1 cellular context compared by ENCODE assay signal in the genomic region with DNA sequence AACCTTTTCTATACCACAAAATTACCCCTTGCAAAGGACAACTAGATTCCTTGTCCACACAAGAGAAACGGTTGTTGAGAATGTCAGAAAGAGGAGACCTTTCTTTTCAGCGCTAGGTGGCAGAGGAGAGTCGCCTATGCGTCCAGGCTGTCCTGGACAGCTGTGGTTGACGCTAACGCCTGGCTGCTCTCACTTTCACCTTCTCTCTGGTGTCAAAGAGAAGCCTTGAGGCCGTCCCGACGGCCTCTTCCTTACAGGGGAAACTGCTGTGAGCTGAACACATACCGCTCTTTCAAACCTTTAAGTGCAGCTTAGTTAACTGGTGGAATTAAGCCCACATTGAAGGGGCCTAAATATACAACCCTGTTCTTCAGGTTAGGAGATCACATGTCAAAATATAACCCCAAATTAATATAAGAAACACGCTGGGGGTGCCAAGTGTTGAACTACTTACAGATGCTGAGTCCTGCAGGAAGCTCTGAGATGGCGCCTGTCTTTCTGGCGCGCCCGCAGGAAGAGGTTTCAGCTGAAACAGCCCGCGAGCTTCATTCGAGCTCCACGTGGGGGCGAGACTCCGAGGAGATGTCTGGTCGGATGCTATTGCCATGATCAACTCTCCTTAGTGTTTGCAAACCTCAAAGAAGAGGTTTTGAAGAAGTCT.
TF ChIP-seq lines count a peak whose summit lies in the region.

No MANE protein-coding gene starts in this region.

TF ChIP-seq in K562, 482 proteins besides CTCF, POLR2A, EP300 and RAD21 (continued from another document):
- TF ChIP-seq MEIS2 (IDR thresholded peaks at IDR 0.05; ENCODE audit: partially characterized antibody) (no peak), DPF2 (IDR thresholded peaks at IDR 0.05) (no peak), STAG1 (CRISPR knock-in tag; IDR thresholded peaks at IDR 0.05; ENCODE audit: borderline replicate concordance) (peak; percentile 39; the same call in 1 of the 2 replicates), ZNF253 (CRISPR knock-in tag; conservative IDR thresholded peaks at IDR 0.05) (no peak), YY1 (IDR thresholded peaks at IDR 0.05; ENCODE audit: borderline replicate concordance in 1 of 3, control insufficient read depth in 1 of 3, extremely low read depth in 1 of 3, insufficient read depth in 3 of 3, insufficient read length in 1 of 3, insufficient replicate concordance in 2 of 3, low read depth in 1 of 3, low read length in 2 of 3) (peak in 1 of 3 experiments; percentile 53), PTTG1 (tag; IDR thresholded peaks at IDR 0.05; ENCODE audit: low read depth) (no peak), SMC3 (conservative IDR thresholded peaks at IDR 0.05; ENCODE audit: insufficient read depth, low read depth, low read length) (peak; percentile 73)
- TF ChIP-seq, protein P1, sequence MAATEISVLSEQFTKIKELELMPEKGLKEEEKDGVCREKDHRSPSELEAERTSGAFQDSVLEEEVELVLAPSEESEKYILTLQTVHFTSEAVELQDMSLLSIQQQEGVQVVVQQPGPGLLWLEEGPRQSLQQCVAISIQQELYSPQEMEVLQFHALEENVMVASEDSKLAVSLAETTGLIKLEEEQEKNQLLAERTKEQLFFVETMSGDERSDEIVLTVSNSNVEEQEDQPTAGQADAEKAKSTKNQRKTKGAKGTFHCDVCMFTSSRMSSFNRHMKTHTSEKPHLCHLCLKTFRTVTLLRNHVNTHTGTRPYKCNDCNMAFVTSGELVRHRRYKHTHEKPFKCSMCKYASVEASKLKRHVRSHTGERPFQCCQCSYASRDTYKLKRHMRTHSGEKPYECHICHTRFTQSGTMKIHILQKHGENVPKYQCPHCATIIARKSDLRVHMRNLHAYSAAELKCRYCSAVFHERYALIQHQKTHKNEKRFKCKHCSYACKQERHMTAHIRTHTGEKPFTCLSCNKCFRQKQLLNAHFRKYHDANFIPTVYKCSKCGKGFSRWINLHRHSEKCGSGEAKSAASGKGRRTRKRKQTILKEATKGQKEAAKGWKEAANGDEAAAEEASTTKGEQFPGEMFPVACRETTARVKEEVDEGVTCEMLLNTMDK (IDR thresholded peaks at IDR 0.05; ENCODE audit: borderline replicate concordance, insufficient read depth, low read depth, low read length, poor library complexity, severe bottlenecking): peak; percentile 39
